ENCODE assay signal across 8 cellular contexts in the genomic region with DNA sequence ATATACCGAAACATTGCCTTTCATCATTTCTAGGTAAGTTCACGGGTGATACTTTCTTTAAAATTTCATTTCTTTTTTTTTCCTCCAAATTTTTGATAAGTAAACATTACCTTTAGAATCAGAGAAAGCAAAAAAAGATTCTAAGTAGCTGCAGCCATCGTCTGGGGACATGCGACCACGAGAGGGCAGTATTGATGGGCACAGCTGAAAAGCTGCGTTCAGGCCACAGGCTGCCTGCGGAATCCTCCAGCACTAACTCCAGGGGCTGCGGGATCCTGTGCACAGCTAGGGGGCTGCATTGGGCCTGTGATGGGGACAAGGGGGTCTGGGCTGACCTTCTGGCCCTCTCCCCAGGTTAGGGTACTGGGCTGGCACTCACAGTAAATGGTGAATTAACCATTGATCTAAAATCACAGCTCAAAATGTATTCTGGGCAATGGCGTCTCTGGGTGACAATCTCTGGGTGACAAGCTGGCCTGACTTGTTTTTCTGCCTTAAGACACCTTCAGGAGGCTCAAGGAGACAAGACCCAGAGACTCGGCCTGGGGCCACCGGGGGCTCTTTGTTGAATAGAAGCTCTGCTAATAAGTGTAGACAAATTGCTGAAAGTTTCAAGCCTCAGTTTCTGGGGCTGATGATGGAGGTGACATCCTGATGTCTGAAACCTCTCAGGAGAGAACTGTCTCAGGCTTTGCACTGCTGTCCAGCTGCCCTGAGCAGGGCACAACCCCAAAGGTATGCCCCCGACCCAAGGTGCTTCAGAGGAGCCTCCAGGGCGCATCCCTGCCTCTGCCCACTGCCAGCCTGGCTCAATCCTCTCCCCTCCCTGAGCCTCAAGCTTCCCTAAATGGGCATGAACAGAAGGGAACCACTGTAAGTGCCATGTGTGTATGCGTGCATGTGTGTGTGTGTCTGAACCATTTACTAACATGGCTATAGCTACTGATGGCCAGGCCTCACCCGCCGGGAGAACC. TPM values are rescaled to one million over a fixed set of nuclear protein-coding genes. Genes with fewer than 3 reads are reported as not detected.
A peak's percentile ranks its signal among the peaks of the same experiment; 100 is the strongest.
DNase-seq lines count a peak whose midpoint lies in the region; ATAC-seq and TF ChIP-seq lines count a peak whose summit lies in the region.

No MANE protein-coding gene starts in this region.

- H3K4me1 ChIP-seq in liver (ENCODE audit: control insufficient read depth in 4 of 4, insufficient read depth in 4 of 4, low read length in 3 of 4) = no peaks in the 10 kb centered on the region

- no peak overlapping the region for H3K9ac ChIP-seq in liver (ENCODE audit: low read depth in 1 of 2, low read length in 2 of 2)

- TF ChIP-seq RAD21 in liver (IDR thresholded peaks at IDR 0.05) = peak; percentile 84 to 89

- peaks cover 4 to 61% (median 26%) of the 10 kb centered on the region in 4 donors for H3K36me3 ChIP-seq in liver (ENCODE audit: control insufficient read depth in 4 of 4, insufficient read depth in 3 of 4, low read depth in 1 of 4, low read length in 3 of 4)

- DNase-seq in NCI-H146 (lab: John Stamatoyannopoulos, UW) (peak; percentile 4), NCI-H146 treated with DMSO at 0.1 percent for 48 hours (lab: John Stamatoyannopoulos, UW; ENCODE audit: unreplicated experiment) (no peak), NCI-H2029 (lab: John Stamatoyannopoulos, UW) (peak; percentile 50), coronary artery (ENCODE audit: low spot score) (no peak)
- peak; percentile 80 for DNase-seq in activated CD4-positive, alpha-beta T cell treated with anti-CD3 and anti-CD28 coated beads for 48 hours
- DNase-seq in stimulated activated CD8-positive, alpha-beta memory T cell treated with anti-CD3 and anti-CD28 coated beads, Interleukin-12 subunit alpha, Interleukin-12 subunit beta, amount 100 ng/mL, for 24 hours (ENCODE audit: extremely low read depth) = peak; percentile 19

- no peaks in the 10 kb centered on the region for H3K27me3 ChIP-seq in liver (ENCODE audit: control insufficient read depth in 4 of 4, insufficient read depth in 4 of 4, low read length in 3 of 4)

- no peak for ATAC-seq in HG03457 (IDR thresholded peaks at IDR 0.05; ENCODE audit: unreplicated experiment)

- peak; percentile 59 for TF ChIP-seq CTCF in coronary artery (IDR thresholded peaks at IDR 0.05)
- peak; percentile 72 for TF ChIP-seq CTCF in liver (IDR thresholded peaks at IDR 0.05; ENCODE audit: low read depth, low read length, missing input control)

- WGBS in liver = 59% methylated on average over 16 of the region's 16 CpGs

- H3K9me3 ChIP-seq in liver (ENCODE audit: control insufficient read depth in 4 of 4, low read length in 3 of 4) = no peaks in the 10 kb centered on the region

- H3K4me3 ChIP-seq in coronary artery (no peak overlapping the region), liver (ENCODE audit: low read depth in 1 of 3, low read length in 3 of 3) (no peak overlapping the region)

- H3K27ac ChIP-seq in coronary artery = no peak overlapping the region
- no peak overlapping the region for H3K27ac ChIP-seq in liver (ENCODE audit: low read depth in 1 of 2, low read length in 2 of 2)

TF ChIP-seq in liver, 16 proteins besides CTCF, POLR2A, EP300 and RAD21:
- TF ChIP-seq TAF1 (conservative IDR thresholded peaks at IDR 0.05) = no peak
- no peak for TF ChIP-seq HNF4G (IDR thresholded peaks at IDR 0.05)
- TF ChIP-seq FOXA2 (IDR thresholded peaks at IDR 0.05) = no peak
- no peak for TF ChIP-seq FOXA1 (IDR thresholded peaks at IDR 0.05)
- TF ChIP-seq GABPA (IDR thresholded peaks at IDR 0.05 in 1 of 2, conservative IDR thresholded peaks at IDR 0.05 in 1 of 2) = no peak
- TF ChIP-seq JUND (IDR thresholded peaks at IDR 0.05) = no peak
- TF ChIP-seq EGR1 (IDR thresholded peaks at IDR 0.05; ENCODE audit: low read depth in 2 of 2) = no peak
- TF ChIP-seq, protein P1, sequence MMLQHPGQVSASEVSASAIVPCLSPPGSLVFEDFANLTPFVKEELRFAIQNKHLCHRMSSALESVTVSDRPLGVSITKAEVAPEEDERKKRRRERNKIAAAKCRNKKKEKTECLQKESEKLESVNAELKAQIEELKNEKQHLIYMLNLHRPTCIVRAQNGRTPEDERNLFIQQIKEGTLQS (IDR thresholded peaks at IDR 0.05) = no peak
- no peak for TF ChIP-seq ZBTB33 (IDR thresholded peaks at IDR 0.05)
- TF ChIP-seq MAX (IDR thresholded peaks at IDR 0.05) = no peak
- TF ChIP-seq NR2F2 (IDR thresholded peaks at IDR 0.05) = no peak
- TF ChIP-seq RXRA (IDR thresholded peaks at IDR 0.05) = no peak
- TF ChIP-seq HNF4A (conservative IDR thresholded peaks at IDR 0.05) = no peak
- TF ChIP-seq YY1 (IDR thresholded peaks at IDR 0.05) = no peak
- TF ChIP-seq, protein P2, sequence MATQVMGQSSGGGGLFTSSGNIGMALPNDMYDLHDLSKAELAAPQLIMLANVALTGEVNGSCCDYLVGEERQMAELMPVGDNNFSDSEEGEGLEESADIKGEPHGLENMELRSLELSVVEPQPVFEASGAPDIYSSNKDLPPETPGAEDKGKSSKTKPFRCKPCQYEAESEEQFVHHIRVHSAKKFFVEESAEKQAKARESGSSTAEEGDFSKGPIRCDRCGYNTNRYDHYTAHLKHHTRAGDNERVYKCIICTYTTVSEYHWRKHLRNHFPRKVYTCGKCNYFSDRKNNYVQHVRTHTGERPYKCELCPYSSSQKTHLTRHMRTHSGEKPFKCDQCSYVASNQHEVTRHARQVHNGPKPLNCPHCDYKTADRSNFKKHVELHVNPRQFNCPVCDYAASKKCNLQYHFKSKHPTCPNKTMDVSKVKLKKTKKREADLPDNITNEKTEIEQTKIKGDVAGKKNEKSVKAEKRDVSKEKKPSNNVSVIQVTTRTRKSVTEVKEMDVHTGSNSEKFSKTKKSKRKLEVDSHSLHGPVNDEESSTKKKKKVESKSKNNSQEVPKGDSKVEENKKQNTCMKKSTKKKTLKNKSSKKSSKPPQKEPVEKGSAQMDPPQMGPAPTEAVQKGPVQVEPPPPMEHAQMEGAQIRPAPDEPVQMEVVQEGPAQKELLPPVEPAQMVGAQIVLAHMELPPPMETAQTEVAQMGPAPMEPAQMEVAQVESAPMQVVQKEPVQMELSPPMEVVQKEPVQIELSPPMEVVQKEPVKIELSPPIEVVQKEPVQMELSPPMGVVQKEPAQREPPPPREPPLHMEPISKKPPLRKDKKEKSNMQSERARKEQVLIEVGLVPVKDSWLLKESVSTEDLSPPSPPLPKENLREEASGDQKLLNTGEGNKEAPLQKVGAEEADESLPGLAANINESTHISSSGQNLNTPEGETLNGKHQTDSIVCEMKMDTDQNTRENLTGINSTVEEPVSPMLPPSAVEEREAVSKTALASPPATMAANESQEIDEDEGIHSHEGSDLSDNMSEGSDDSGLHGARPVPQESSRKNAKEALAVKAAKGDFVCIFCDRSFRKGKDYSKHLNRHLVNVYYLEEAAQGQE (IDR thresholded peaks at IDR 0.05) = no peak
- no peak for TF ChIP-seq SP1 (IDR thresholded peaks at IDR 0.05)
TF ChIP-seq in liver: peak in this region for 0.

RNA-seq across cellular contexts. Expression of gene SARDH, which starts 44.3 kb away (rescaled TPM):
- 100 to 1,000 TPM in 1 of 2 donors, 10 to 100 TPM in 1; 53.7 to 291 TPM for total RNA-seq in liver
- 10 to 100 TPM; 57.1 to 69.7 TPM for polyA plus RNA-seq in liver

Comparison
In these comparisons a context has a peak if more than half of its experiments do, and no peak if none do; other contexts are left out.
1. DNase-seq: peak in NCI-H146 (single experiment), NCI-H2029 (single experiment), activated CD4-positive, alpha-beta T cell treated with anti-CD3 and anti-CD28 coated beads for 48 hours (single experiment) and stimulated activated CD8-positive, alpha-beta memory T cell treated with anti-CD3 and anti-CD28 coated beads, Interleukin-12 subunit alpha, Interleukin-12 subunit beta, amount 100 ng/mL, for 24 hours (single experiment); none in NCI-H146 treated with DMSO at 0.1 percent for 48 hours (single experiment) and coronary artery (single experiment).